ENCODE assay signal across 8 cellular contexts in the genomic region with DNA sequence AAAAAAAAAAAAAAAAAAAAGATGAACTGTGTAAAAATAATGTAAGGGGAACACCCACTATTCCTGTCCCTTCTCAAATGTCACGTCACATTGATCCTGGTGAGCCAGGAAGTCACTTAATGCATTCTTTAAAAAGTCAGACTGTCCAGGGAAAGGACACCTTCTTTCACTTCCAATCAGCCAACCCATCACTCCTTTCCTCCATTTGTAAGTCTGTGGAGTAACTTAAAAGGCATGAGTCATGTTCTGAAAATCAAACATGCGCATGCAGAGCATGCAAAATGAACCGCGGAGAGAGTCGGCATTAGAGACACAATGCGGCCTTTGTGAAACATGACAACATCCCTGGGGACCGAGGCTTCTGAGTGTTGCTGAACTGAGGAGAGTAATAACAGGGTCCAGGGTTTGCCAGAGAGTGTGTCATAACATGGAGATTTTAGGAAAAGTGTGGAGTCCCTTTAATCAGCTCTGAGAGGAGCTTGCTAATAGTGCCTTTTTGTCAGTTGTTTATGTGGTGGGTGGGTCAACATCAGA.
A peak's percentile ranks its signal among the peaks of the same experiment; 100 is the strongest.
DNase-seq lines count a peak whose midpoint lies in the region; ATAC-seq and TF ChIP-seq lines count a peak whose summit lies in the region.

No MANE protein-coding gene starts in this region.

- H3K27ac ChIP-seq in breast epithelium = peak overlapping the region; percentile 56 to 60
- H3K27ac ChIP-seq in left lung = no peak overlapping the region

- ATAC-seq in GM21360 (IDR thresholded peaks at IDR 0.05; ENCODE audit: unreplicated experiment) (peak; percentile 91), HG03575 (IDR thresholded peaks at IDR 0.05; ENCODE audit: extremely low read depth, insufficient number of reproducible peaks, low FRiP score, unreplicated experiment) (peak; percentile 52), left lung (peak; percentile 58)

- no peaks in the 10 kb centered on the region for H3K27me3 ChIP-seq in breast epithelium
- no peaks in the 10 kb centered on the region for H3K27me3 ChIP-seq in left lung

- no peak overlapping the region for H3K4me3 ChIP-seq in breast epithelium
- H3K4me3 ChIP-seq in left lung = no peak overlapping the region

- DNase-seq in ACHN (peak; percentile 8), breast epithelium (ENCODE audit: low spot score in 2 of 2) (peak in 1 of 2 donors; percentile 82), left lung (no peak), NCI-H82 (lab: John Stamatoyannopoulos, UW) (no peak)
- DNase-seq in activated naive CD4-positive, alpha-beta T cell treated with Interleukin-2 at 50 U/mL for 16 hours = no peak
- DNase-seq in activated CD4-positive, CD25-positive, alpha-beta regulatory T cell treated with anti-CD3 and anti-CD28 coated beads, Interleukin-2, amount 50 U/mL, for 72 hours = no peak

- in situ Hi-C loops in ACHN (cut with HindIII; ENCODE audit: low pct_ligation_motif_present, low pct_unique_long_range_greater_than_20kb, low sequenced_read_pairs) = no loop called here

- H3K36me3 ChIP-seq in breast epithelium (no peaks in the 10 kb centered on the region), left lung (no peaks in the 10 kb centered on the region)

- H3K4me1 ChIP-seq in breast epithelium (no peaks in the 10 kb centered on the region), left lung (no peaks in the 10 kb centered on the region)

- H3K9me3 ChIP-seq in breast epithelium = no peaks in the 10 kb centered on the region
- H3K9me3 ChIP-seq in left lung = no peaks in the 10 kb centered on the region

- no peak for TF ChIP-seq POLR2A in breast epithelium (IDR thresholded peaks at IDR 0.05)

- intact Hi-C loops in breast epithelium (cut with DNase I; ENCODE audit: low total_unique reads) (no loop called here), left lung (cut with DNase I) (no loop called here)

- no peak for TF ChIP-seq CTCF in breast epithelium (IDR thresholded peaks at IDR 0.05)
- TF ChIP-seq CTCF in left lung (IDR thresholded peaks at IDR 0.05) = no peak

Comparison
In these comparisons a context has a peak if more than half of its experiments do, and no peak if none do; other contexts are left out.
1. H3K27ac ChIP-seq: peak in breast epithelium (2 of 2); none in left lung (0 of 2).
2. Peak in every context shown above with its lines, with median percentiles within 50 percentile points of each other: ATAC-seq.